Comparison of ENCODE assay signal across 10 cellular contexts in the genomic region with DNA sequence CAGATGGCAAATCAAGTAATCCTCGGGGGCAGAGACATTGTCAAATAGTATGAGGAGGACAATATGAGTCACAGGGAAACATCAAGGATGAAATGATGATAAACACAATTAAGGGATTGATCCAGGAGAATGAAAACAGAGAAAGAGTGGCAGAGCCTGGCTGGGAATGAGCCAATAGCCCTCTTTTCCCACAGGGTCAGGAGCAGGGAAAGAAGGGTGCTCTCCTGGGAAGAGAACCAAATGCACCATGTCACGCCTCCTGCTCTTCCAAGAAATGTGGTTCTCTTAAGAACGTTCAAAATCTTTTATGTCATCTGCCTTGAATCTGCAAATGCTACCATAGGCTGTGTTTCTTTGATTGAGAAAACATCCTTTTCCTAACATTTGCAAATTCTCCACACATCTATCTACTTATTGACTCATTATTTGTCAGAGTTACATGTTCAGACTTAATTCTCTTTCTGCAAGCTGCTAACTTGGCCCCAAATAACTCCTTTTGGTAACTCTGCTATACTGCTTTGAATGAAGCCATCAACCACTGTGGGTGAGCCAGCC. TPM values are rescaled to one million over a fixed set of nuclear protein-coding genes. Genes with fewer than 3 reads are reported as not detected.
DNase-seq lines count a peak whose midpoint lies in the region; ATAC-seq and TF ChIP-seq lines count a peak whose summit lies in the region.
"Had no signal": no experiment of that assay in that cellular context is flagged by ENCODE, and none has a peak within 500 bp of the region (broad histone marks: within the 10 kb centered on the region; RNA-seq: fewer than 3 reads in every experiment).

No MANE protein-coding gene starts in this region.

- H3K27ac ChIP-seq in heart right ventricle (peak overlapping the region in 9 of 10 donors; percentile 42 to 92 (median 61)), WERI-Rb-1 (peak overlapping the region; percentile 31; the same call in 1 of the 2 replicates), transverse colon (peak overlapping the region; percentile 43 to 63 (median 48))

- no peaks in the 10 kb centered on the region for H3K9me3 Mint-ChIP-seq in activated CD4-positive, alpha-beta memory T cell treated with anti-CD3 and anti-CD28 coated beads, Interleukin-2, amount 10 ng/mL, durations not matched to agents 7 days and 5 days
- no peaks in the 10 kb centered on the region for H3K9me3 Mint-ChIP-seq in effector memory CD8-positive, alpha-beta T cell

- in situ Hi-C loops in transverse colon (cut with MboI; ENCODE audit: low pct_ligation_motif_present in 1 of 4, low pct_unique_long_range_greater_than_20kb in 1 of 4, low sequenced_read_pairs in 3 of 4), result loop anchor here in 1 of 4 donors (10.0 kb wide), 1 partner anchor 48 kb away; the partner anchor contains the start of gene HIPK2

- POLR2A ChIA-PET in activated CD4-positive, alpha-beta memory T cell treated with anti-CD3 and anti-CD28 coated beads, Interleukin-2, amount 10 ng/mL, durations not matched to agents 7 days and 5 days (lab: Charles Lee), result interaction anchor here (1.0 kb wide), 1 partner anchor 41 kb away, joined by 3 read pairs; no protein-coding TSS in a partner anchor

- H3K4me1 ChIP-seq in heart right ventricle (peaks cover 19 to 89% (median 84%) of the 10 kb centered on the region in 9 donors), transverse colon (peaks cover 32 to 59% (median 38%) of the 10 kb centered on the region in 4 donors)
- H3K4me1 ChIP-seq: BE2C had no signal

- H3K36me3 Mint-ChIP-seq in activated CD4-positive, alpha-beta memory T cell treated with anti-CD3 and anti-CD28 coated beads, Interleukin-2, amount 10 ng/mL, durations not matched to agents 7 days and 5 days (ENCODE audit: low read depth), result peaks cover 15% of the 10 kb centered on the region
- peaks cover 2% of the 10 kb centered on the region for H3K36me3 Mint-ChIP-seq in effector memory CD8-positive, alpha-beta T cell (ENCODE audit: insufficient read depth)

- no peaks in the 10 kb centered on the region for H3K9me3 ChIP-seq in heart right ventricle
- H3K9me3 ChIP-seq in WERI-Rb-1 (ENCODE audit: severe bottlenecking), result peaks cover 2% of the 10 kb centered on the region
- no peaks in the 10 kb centered on the region for H3K9me3 ChIP-seq in transverse colon
- H3K9me3 ChIP-seq: BE2C had no signal

- H3K27me3 ChIP-seq in heart right ventricle (no peaks in the 10 kb centered on the region), WERI-Rb-1 (ENCODE audit: insufficient read depth, low read depth, severe bottlenecking) (no peaks in the 10 kb centered on the region), transverse colon (no peaks in the 10 kb centered on the region)
- H3K27me3 ChIP-seq: BE2C had no signal

- TF ChIP-seq CTCF in heart right ventricle (IDR thresholded peaks at IDR 0.05) (no peak), WERI-Rb-1 (IDR thresholded peaks at IDR 0.05; ENCODE audit: low read depth, low read length) (no peak), foreskin fibroblast (IDR thresholded peaks at IDR 0.05; ENCODE audit: low read depth, low read length) (no peak), transverse colon (IDR thresholded peaks at IDR 0.05) (no peak)

- intact Hi-C loops in heart right ventricle (cut with DNase I), result loop anchor here in 2 of 10 donors (10.0 kb wide), 1 partner anchor 48 kb away; the partner anchor contains the start of gene HIPK2 (in 2 of the 2)
- intact Hi-C loops in left cardiac atrium (cut with DNase I), result loop anchor here in 1 of 2 donors (10.0 kb wide), 1 partner anchor 48 kb away; the partner anchor contains the start of gene HIPK2
- intact Hi-C loops in transverse colon (cut with DNase I; ENCODE audit: low total_unique reads), result no loop called here

- H3K36me3 ChIP-seq in heart right ventricle, result no peaks in the 10 kb centered on the region
- H3K36me3 ChIP-seq in WERI-Rb-1, result peaks cover 10% of the 10 kb centered on the region
- no peaks in the 10 kb centered on the region for H3K36me3 ChIP-seq in transverse colon
- H3K36me3 ChIP-seq: BE2C had no signal

- H3K4me3 Mint-ChIP-seq in activated CD4-positive, alpha-beta memory T cell treated with anti-CD3 and anti-CD28 coated beads, Interleukin-2, amount 10 ng/mL, durations not matched to agents 7 days and 5 days, result no peak overlapping the region
- no peak overlapping the region for H3K4me3 Mint-ChIP-seq in effector memory CD8-positive, alpha-beta T cell

- ATAC-seq in heart right ventricle (peak in 1 of 8 donors; percentile 6), left cardiac atrium (no peak)
- ATAC-seq in effector memory CD8-positive, alpha-beta T cell (replicated peaks), result no peak

- no peak for TF ChIP-seq POLR2A in transverse colon (IDR thresholded peaks at IDR 0.05)

- H3K4me3 ChIP-seq in heart right ventricle (no peak overlapping the region), WERI-Rb-1 (ENCODE audit: low read depth, low read length) (no peak overlapping the region), foreskin fibroblast (ENCODE audit: low read depth in 1 of 2, low read length in 2 of 2) (no peak overlapping the region), transverse colon (no peak overlapping the region)

- H3K27me3 Mint-ChIP-seq in activated CD4-positive, alpha-beta memory T cell treated with anti-CD3 and anti-CD28 coated beads, Interleukin-2, amount 10 ng/mL, durations not matched to agents 7 days and 5 days, result no peaks in the 10 kb centered on the region
- H3K27me3 Mint-ChIP-seq in effector memory CD8-positive, alpha-beta T cell, result no peaks in the 10 kb centered on the region

- H3K4me1 Mint-ChIP-seq in activated CD4-positive, alpha-beta memory T cell treated with anti-CD3 and anti-CD28 coated beads, Interleukin-2, amount 10 ng/mL, durations not matched to agents 7 days and 5 days, result peaks cover 31% of the 10 kb centered on the region
- peaks cover 13 to 20% of the 10 kb centered on the region in 2 donors for H3K4me1 Mint-ChIP-seq in effector memory CD8-positive, alpha-beta T cell (ENCODE audit: low read depth in 2 of 2)

- CTCF ChIA-PET in activated CD4-positive, alpha-beta memory T cell treated with anti-CD3 and anti-CD28 coated beads, Interleukin-2, amount 10 ng/mL, durations not matched to agents 7 days and 5 days (lab: Charles Lee), result interaction anchor here (0.7 kb wide), 1 partner anchor 355 kb away, joined by 4 read pairs; no protein-coding TSS in a partner anchor

- H3K27ac Mint-ChIP-seq in activated CD4-positive, alpha-beta memory T cell treated with anti-CD3 and anti-CD28 coated beads, Interleukin-2, amount 10 ng/mL, durations not matched to agents 7 days and 5 days, result no peak overlapping the region
- no peak overlapping the region for H3K27ac Mint-ChIP-seq in effector memory CD8-positive, alpha-beta T cell

- no peak for DNase-seq in heart right ventricle
- no peak for DNase-seq in left cardiac atrium
- no peak for DNase-seq in WERI-Rb-1
- DNase-seq in foreskin fibroblast, result peak; percentile 62 to 74
- DNase-seq in transverse colon, result peak; percentile 6
- DNase-seq in activated CD4-positive, alpha-beta memory T cell treated with anti-CD3 and anti-CD28 coated beads, Interleukin-2, amount 10 ng/mL, durations not matched to agents 7 days and 5 days, result no peak
- DNase-seq in SW 1271 (lab: John Stamatoyannopoulos, UW), result no peak
- no peak for DNase-seq in effector memory CD8-positive, alpha-beta T cell
- DNase-seq: BE2C, NCI-H1105 treated with DMSO at 0.1 percent for 48 hours had no signal

- TF ChIP-seq EP300 in transverse colon (IDR thresholded peaks at IDR 0.05; ENCODE audit: low read depth), result no peak

- WGBS in heart right ventricle, 2 donors, result 56 to 61% methylated on average over 3 of the region's 3 CpGs
- 53 to 71% methylated on average over 2 to 3 of the region's 3 CpGs for WGBS in transverse colon (ENCODE audit: low coverage in 1 of 2), 2 donors

RNA-seq across cellular contexts. Expression of gene HIPK2, which starts 50.6 kb away (rescaled TPM):
- total RNA-seq in heart right ventricle (100 to 1,000 TPM in 9 of 10 donors, 10 to 100 TPM in 1; 99.4 to 203 (median 136) TPM), left cardiac atrium (100 to 1,000 TPM; 123 to 139 TPM), transverse colon (10 to 100 TPM; 27.3 to 40.3 (median 33.6) TPM)
- polyA plus RNA-seq in heart right ventricle, result 10 to 100 TPM; 19.7 to 29.3 TPM
- 10 to 100 TPM; 24.0 to 25.2 TPM for total RNA-seq in activated CD4-positive, alpha-beta memory T cell treated with anti-CD3 and anti-CD28 coated beads, Interleukin-2, amount 10 ng/mL, durations not matched to agents 7 days and 5 days

Comparison
In these comparisons a context has a peak if more than half of its experiments do, and no peak if none do; other contexts are left out.
1. DNase-seq: peak in foreskin fibroblast (2 of 2) and transverse colon (single experiment); none in heart right ventricle (0 of 2), left cardiac atrium (single experiment), WERI-Rb-1 (single experiment), activated CD4-positive, alpha-beta memory T cell treated with anti-CD3 and anti-CD28 coated beads, Interleukin-2, amount 10 ng/mL, durations not matched to agents 7 days and 5 days (single experiment), SW 1271 (0 of 2) and effector memory CD8-positive, alpha-beta T cell (0 of 3).
2. Peak in every context shown above with its lines, with median percentiles within 50 percentile points of each other: H3K27ac ChIP-seq.